Comparison of ENCODE assay signal across 16 cellular contexts in the genomic region with DNA sequence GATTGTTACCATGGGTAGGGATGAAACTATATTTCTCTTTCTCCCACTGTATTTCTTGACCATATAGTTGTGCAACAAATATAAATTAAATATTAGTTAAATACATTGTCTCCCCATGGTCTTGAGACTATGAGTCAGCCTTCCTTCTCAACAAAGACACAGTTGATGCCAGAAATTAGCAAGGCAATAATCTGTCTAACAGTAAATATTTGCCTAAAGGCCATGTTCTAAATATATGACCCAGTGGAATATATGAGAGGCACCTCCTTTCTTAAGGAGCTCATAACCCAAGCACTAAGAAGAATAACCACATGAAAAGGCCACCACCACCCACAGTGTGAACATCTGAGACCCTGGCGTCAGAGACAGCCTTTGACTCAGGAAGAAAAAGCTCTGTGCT.
"Had no signal": no experiment of that assay in that cellular context is flagged by ENCODE, and none has a peak within 500 bp of the region (broad histone marks: within the 10 kb centered on the region; RNA-seq: fewer than 3 reads in every experiment).

No MANE protein-coding gene starts in this region.

- H3K4me1 ChIP-seq: breast epithelium had no signal

- H3K4me3 ChIP-seq: breast epithelium, lung, thoracic aorta had no signal

- H3K9me3 ChIP-seq: breast epithelium, thoracic aorta had no signal

- ATAC-seq: activated CD8-positive, alpha-beta memory T cell treated with anti-CD3 and anti-CD28 coated beads, Interleukin-2, amount 10 ng/mL, durations not matched to agents 7 days and 5 days; activated naive CD4-positive, alpha-beta T cell treated with anti-CD3 and anti-CD28 coated beads, Interleukin-2, amount 50 U/mL, for 72 hours; natural killer cell treated with Interleukin-12 subunit alpha and Interleukin-12 subunit beta and Interleukin-15 and Interleukin-18, amount 100 ng/mL, for 72 hours; sciatic nerve; stimulated activated naive CD8-positive, alpha-beta T cell treated with anti-CD3 and anti-CD28 coated beads, Interleukin-15, amount 100 ng/mL, for 72 hours had no signal

- DNase-seq: activated CD4-positive, alpha-beta T cell treated with anti-CD3 and anti-CD28 coated beads, Interleukin-2, amount 50 U/mL, for 1 hour; activated CD8-positive, alpha-beta memory T cell treated with anti-CD3 and anti-CD28 coated beads, Interleukin-2, amount 10 ng/mL, durations not matched to agents 7 days and 5 days; activated effector memory CD4-positive, alpha-beta T cell treated with Interleukin-2 at 50 U/mL for 16 hours; activated T-cell treated with anti-CD3 and anti-CD28 coated beads, Interleukin-2, amount 50 U/mL, for 24 hours; effector CD4-positive, alpha-beta T cell; occipital lobe; stimulated activated CD4-positive, alpha-beta T cell treated with anti-CD3 and anti-CD28 coated beads, Interleukin-4, amount 100 ng/mL, for 24 hours; stimulated activated naive CD8-positive, alpha-beta T cell treated with anti-CD3 and anti-CD28 coated beads, Interleukin-15, amount 100 ng/mL, for 72 hours; T-helper 2 cell had no signal

- H3K27me3 ChIP-seq: breast epithelium had no signal

- H3K36me3 ChIP-seq: breast epithelium, thoracic aorta had no signal

- H3K27ac ChIP-seq: breast epithelium, epithelial cell of prostate, thoracic aorta had no signal
